In genomic region chr5:173920866-173921265, GRCh38 we compare ENCODE assay signal across 17 cellular contexts. TPM values are rescaled to one million over a fixed set of nuclear protein-coding genes. Genes with fewer than 3 reads are reported as not detected.
DNase-seq lines count a peak whose midpoint lies in the region; ATAC-seq and TF ChIP-seq lines count a peak whose summit lies in the region.
"Had no signal": no experiment of that assay in that cellular context is flagged by ENCODE, and none has a peak within 500 bp of the region (broad histone marks: within the 10 kb centered on the region; RNA-seq: fewer than 3 reads in every experiment).

No MANE protein-coding gene starts in this region.

- no peaks in the 10 kb centered on the region for H3K36me3 Mint-ChIP-seq in nephron (ENCODE audit: low read depth)
- H3K36me3 Mint-ChIP-seq: mesothelial cell of epicardium; stimulated activated effector memory CD8-positive, alpha-beta T cell treated with anti-CD3 and anti-CD28 coated beads, Interleukin-12 subunit alpha, Interleukin-12 subunit beta, amount 100 ng/mL, for 72 hours had no signal

- peaks cover 5 to 97% (median 89%) of the 10 kb centered on the region in 9 donors for H3K4me1 ChIP-seq in heart right ventricle
- H3K4me1 ChIP-seq in uterus = peaks cover 10 to 12% of the 10 kb centered on the region in 2 donors

- H3K27ac Mint-ChIP-seq in nephron = peak overlapping the region in 2 of 3 experiments; percentile 42 to 49
- H3K27ac Mint-ChIP-seq: mesothelial cell of epicardium; progenitor cell of endocrine pancreas; stimulated activated effector memory CD8-positive, alpha-beta T cell treated with anti-CD3 and anti-CD28 coated beads, Interleukin-12 subunit alpha, Interleukin-12 subunit beta, amount 100 ng/mL, for 72 hours; T-helper 1 cell treated with Interleukin-12 subunit alpha and Interleukin-12 subunit beta and Interleukin-4 antibody, amounts not matched to agents 30 μg/mL and 1 μg/mL, for 36 hours had no signal

- no peaks in the 10 kb centered on the region for H3K27me3 Mint-ChIP-seq in nephron (ENCODE audit: low read depth)
- H3K27me3 Mint-ChIP-seq: progenitor cell of endocrine pancreas had no signal

- H3K27me3 ChIP-seq in heart right ventricle (no peaks in the 10 kb centered on the region), uterus (no peaks in the 10 kb centered on the region)

- H3K27ac ChIP-seq in heart right ventricle (peak overlapping the region in 9 of 10 donors; percentile 20 to 91 (median 85)), caudate nucleus (ENCODE audit: low read depth, low read length) (peak overlapping the region; percentile 56), uterus (peak overlapping the region; percentile 88 to 96)

- TF ChIP-seq POLR2A in uterus (IDR thresholded peaks at IDR 0.05) = no peak

- H3K4me3 ChIP-seq in heart right ventricle = no peak overlapping the region
- H3K4me3 ChIP-seq in uterus = no peak overlapping the region

- ATAC-seq in heart right ventricle (peak in 1 of 8 donors; percentile 35), Right ventricle myocardium inferior (no peak)
- ATAC-seq: stimulated activated effector memory CD8-positive, alpha-beta T cell treated with anti-CD3 and anti-CD28 coated beads, Interleukin-12 subunit alpha, Interleukin-12 subunit beta, amount 100 ng/mL, for 72 hours had no signal

- H3K4me1 Mint-ChIP-seq in nephron = peaks cover 44% of the 10 kb centered on the region

- intact Hi-C loops in heart right ventricle (cut with DNase I) = loop anchor here in 3 of 10 donors (5.0 to 10.0 kb wide), 2 partner anchors 34 to 156 kb away; partner anchors contain the start of gene CPEB4 (in 2 of the 3)
- intact Hi-C loops in Right ventricle myocardium inferior (cut with DNase I) = loop anchor here (5.0 kb wide), 1 partner anchor 34 kb away; the partner anchor contains the start of gene CPEB4
- intact Hi-C loops in uterus (cut with DNase I; ENCODE audit: low total_unique reads) = no loop called here

- WGBS in heart right ventricle, 2 donors = 44 to 57% methylated on average over 2 of the region's 2 CpGs

- DNase-seq in heart right ventricle = no peak
- no peak for DNase-seq in Right ventricle myocardium inferior (ENCODE audit: missing footprints)
- no peak for DNase-seq in caudate nucleus (lab: John Stamatoyannopoulos, UW)
- no peak for DNase-seq in uterus
- no peak for DNase-seq in DMS53 (lab: John Stamatoyannopoulos, UW)
- no peak for DNase-seq in SHP77 (lab: John Stamatoyannopoulos, UW)
- no peak for DNase-seq in NCI-H1930 (lab: John Stamatoyannopoulos, UW)
- DNase-seq: ACHN; activated T-cell treated with anti-CD3 and anti-CD28 coated beads, Interleukin-2, amount 50 U/mL, for 1 hour; dermis blood vessel endothelial cell; NCI-H187; NCI-H510A treated with DMSO at 0.1 percent for 48 hours had no signal

- no peak overlapping the region for H3K4me3 Mint-ChIP-seq in nephron
- H3K4me3 Mint-ChIP-seq: mesothelial cell of epicardium; stimulated activated effector memory CD8-positive, alpha-beta T cell treated with anti-CD3 and anti-CD28 coated beads, Interleukin-12 subunit alpha, Interleukin-12 subunit beta, amount 100 ng/mL, for 72 hours; T-helper 1 cell treated with Interleukin-12 subunit alpha and Interleukin-12 subunit beta and Interleukin-4 antibody, amounts not matched to agents 30 μg/mL and 1 μg/mL, for 36 hours had no signal

- TF ChIP-seq CTCF in heart right ventricle (IDR thresholded peaks at IDR 0.05) (no peak), nephron (IDR thresholded peaks at IDR 0.05; ENCODE audit: unreplicated experiment in 3 of 3) (no peak), uterus (IDR thresholded peaks at IDR 0.05) (no peak)

- H3K9me3 ChIP-seq in heart right ventricle (no peaks in the 10 kb centered on the region), uterus (no peaks in the 10 kb centered on the region)

- H3K36me3 ChIP-seq in heart right ventricle = peaks cover 0 to 10% (median 0%) of the 10 kb centered on the region in 9 donors
- H3K36me3 ChIP-seq in uterus = no peaks in the 10 kb centered on the region

- H3K9me3 Mint-ChIP-seq in nephron = no peaks in the 10 kb centered on the region
- H3K9me3 Mint-ChIP-seq: mesothelial cell of epicardium; stimulated activated effector memory CD8-positive, alpha-beta T cell treated with anti-CD3 and anti-CD28 coated beads, Interleukin-12 subunit alpha, Interleukin-12 subunit beta, amount 100 ng/mL, for 72 hours; T-helper 1 cell treated with Interleukin-12 subunit alpha and Interleukin-12 subunit beta and Interleukin-4 antibody, amounts not matched to agents 30 μg/mL and 1 μg/mL, for 36 hours had no signal

RNA-seq across cellular contexts. Expression of gene CPEB4, which starts 32.7 kb away (rescaled TPM):
- total RNA-seq in heart right ventricle = 100 to 1,000 TPM; 116 to 279 (median 187) TPM
- polyA plus RNA-seq in heart right ventricle = 10 to 100 TPM; 29.4 to 35.4 TPM
- 116 TPM for total RNA-seq in Right ventricle myocardium inferior
- 10 to 100 TPM in 3 of 4 donors, 1 to 10 TPM in 1; 7.2 to 24.1 (median 18.9) TPM for total RNA-seq in uterus
